ENCODE assay signal across 8 cellular contexts in the genomic region with DNA sequence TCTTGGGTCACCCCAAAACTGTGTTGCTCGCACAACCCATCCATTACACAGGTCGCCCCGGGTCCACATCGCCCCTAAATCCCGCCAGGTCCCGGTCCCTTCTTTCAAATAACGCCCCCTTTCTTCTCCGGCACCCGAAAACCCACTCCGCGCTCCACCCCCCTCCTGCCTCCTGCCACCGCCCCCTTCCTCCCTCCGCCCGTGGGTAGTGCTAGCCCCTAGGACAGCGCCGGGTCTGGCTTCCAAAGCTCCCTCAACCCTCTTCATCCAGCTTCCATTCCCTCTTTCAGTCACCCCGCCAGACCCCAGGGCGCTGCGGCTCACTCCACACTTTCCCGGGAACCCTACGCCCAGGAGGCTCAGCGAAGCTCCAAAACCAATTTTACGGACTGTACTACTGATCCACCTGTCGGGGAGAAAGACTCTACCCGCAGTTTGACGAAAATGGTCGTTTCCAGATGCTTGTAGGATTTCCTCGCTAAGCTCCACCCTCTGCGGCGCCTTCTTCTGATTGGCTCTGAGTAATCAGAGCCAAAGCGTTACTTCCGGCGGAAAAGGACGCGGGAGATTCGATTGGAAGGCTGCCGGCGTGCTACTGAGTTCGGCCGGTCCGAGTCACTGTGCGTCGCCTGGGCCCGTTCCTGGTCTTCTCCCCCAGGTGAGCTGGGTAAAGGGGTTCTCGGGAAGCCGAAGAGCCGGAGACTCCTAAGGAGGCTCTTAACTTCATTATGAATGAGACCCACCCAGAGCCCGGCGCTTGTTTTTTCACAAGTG. TPM values are rescaled to one million over a fixed set of nuclear protein-coding genes. Genes with fewer than 3 reads are reported as not detected.
DNase-seq lines count a peak whose midpoint lies in the region; ATAC-seq, FAIRE-seq and TF ChIP-seq lines count a peak whose summit lies in the region.

Gene DDIAS, plus strand, starts transcription at position 572 of the 774 bp plus-strand sequence. CDS start 13,003 bp downstream, outside the sequence.

- H3K9me3 ChIP-seq in heart right ventricle = no peaks in the 10 kb centered on the region
- no peaks in the 10 kb centered on the region for H3K9me3 ChIP-seq in upper lobe of right lung

- peak; percentile 66; the same call in 1 of the 2 replicates for TF ChIP-seq POLR2A in GM12892 (IDR thresholded peaks at IDR 0.05; ENCODE audit: low read depth, low read length)

- WGBS in heart right ventricle, 2 donors = 0 to 1% methylated on average over 49 of the region's 49 CpGs

- peak; percentile 58 for DNase-seq in GM12892 (ENCODE audit: insufficient read length)
- DNase-seq in NCI-H146 treated with DMSO at 0.1 percent for 48 hours (lab: John Stamatoyannopoulos, UW; ENCODE audit: unreplicated experiment) = peak; percentile 94
- DNase-seq in amniotic epithelial cell (ENCODE audit: low read depth) = peak; percentile 98
- DNase-seq in heart right ventricle = peak; percentile 89 to 96
- peak; percentile 82 to 98 (median 92) for DNase-seq in posterior cingulate gyrus
- DNase-seq in upper lobe of right lung = peak; percentile 95

- H3K36me3 ChIP-seq in heart right ventricle (no peaks in the 10 kb centered on the region), upper lobe of right lung (no peaks in the 10 kb centered on the region)

- H3K4me3 ChIP-seq in heart right ventricle (peak within 1 kb of the TSS; percentile 56 to 85 (median 75)), upper lobe of right lung (peak within 1 kb of the TSS; percentile 68)

- TF ChIP-seq CTCF in heart right ventricle (IDR thresholded peaks at IDR 0.05) = peak in 1 of 9 donors; percentile 3
- TF ChIP-seq CTCF in upper lobe of right lung (IDR thresholded peaks at IDR 0.05) = no peak

- ATAC-seq in HG02852 (IDR thresholded peaks at IDR 0.05; ENCODE audit: unreplicated experiment) = peak; percentile 66
- peak; percentile 86 to 94 (median 88) for ATAC-seq in heart right ventricle
- peak; percentile 91 for ATAC-seq in upper lobe of right lung

- intact Hi-C loops in T-helper 1 cell treated with Interleukin-12 subunit alpha and Interleukin-12 subunit beta and Interleukin-4 antibody, amounts not matched to agents 30 ng/mL and 1 ng/mL, for 36 hours (cut with micrococcal nuclease) = loop anchor here (1.0 kb wide), 10 partner anchors 19 to 385 kb away; partner anchors contain the start of genes ANKRD42, CCDC90B and RAB30
- intact Hi-C loops in heart right ventricle (cut with DNase I) = loop anchor here (1.0 to 10.0 kb wide), 18 partner anchors 34 to 923 kb away; partner anchors contain the start of genes RAB30 (in 6 of the 10), ANKRD42 (in 4 of the 10), PCF11 (in 4 of the 10) and CCDC90B (in 1 of the 10)
- intact Hi-C loops in posterior cingulate gyrus (cut with DNase I) = loop anchor here (2.0 to 10.0 kb wide), 4 partner anchors 183 to 383 kb away; partner anchors contain the start of genes ANKRD42, CCDC90B and PCF11
- intact Hi-C loops in upper lobe of right lung (cut with DNase I) = loop anchor here (10.0 kb wide), 1 partner anchor 343 kb away; no protein-coding TSS in a partner anchor

- H3K4me1 ChIP-seq in heart right ventricle (peaks cover 7 to 43% (median 25%) of the 10 kb centered on the region in 9 donors), upper lobe of right lung (peaks cover 21% of the 10 kb centered on the region)

- no peaks in the 10 kb centered on the region for H3K27me3 ChIP-seq in heart right ventricle
- no peaks in the 10 kb centered on the region for H3K27me3 ChIP-seq in upper lobe of right lung

- no peak for FAIRE-seq in GM12892 (lab: Jason Lieb, UNC)

- peak within 1 kb of the TSS; percentile 68 to 94 (median 85) for H3K27ac ChIP-seq in heart right ventricle
- peak within 1 kb of the TSS; percentile 84 for H3K27ac ChIP-seq in upper lobe of right lung

RNA-seq across cellular contexts. Expression of gene DDIAS, which starts in this region (rescaled TPM):
- polyA plus RNA-seq in GM12892 (2012; ENCODE audit: missing spikeins) = 4.3 TPM
- total RNA-seq in T-helper 1 cell treated with Interleukin-12 subunit alpha and Interleukin-12 subunit beta and Interleukin-4 antibody, amounts not matched to agents 30 ng/mL and 1 ng/mL, for 36 hours = 13.8 and 15.5 TPM in 2 replicates
- total RNA-seq in heart right ventricle (1 to 10 TPM in 3 of 10 donors, under 1 TPM in 7; 0.13 to 2.4 (median 0.65) TPM), upper lobe of right lung (3.8 TPM)
- polyA plus RNA-seq in heart right ventricle = under 1 TPM; 0.37 to 0.38 TPM

Comparison
In these comparisons a context has a peak if more than half of its experiments do, and no peak if none do; other contexts are left out.
1. Peak in every context shown above with its lines: DNase-seq, ATAC-seq, H3K4me3 ChIP-seq and H3K27ac ChIP-seq.